ENCODE assay signal across 17 cellular contexts in the genomic region with DNA sequence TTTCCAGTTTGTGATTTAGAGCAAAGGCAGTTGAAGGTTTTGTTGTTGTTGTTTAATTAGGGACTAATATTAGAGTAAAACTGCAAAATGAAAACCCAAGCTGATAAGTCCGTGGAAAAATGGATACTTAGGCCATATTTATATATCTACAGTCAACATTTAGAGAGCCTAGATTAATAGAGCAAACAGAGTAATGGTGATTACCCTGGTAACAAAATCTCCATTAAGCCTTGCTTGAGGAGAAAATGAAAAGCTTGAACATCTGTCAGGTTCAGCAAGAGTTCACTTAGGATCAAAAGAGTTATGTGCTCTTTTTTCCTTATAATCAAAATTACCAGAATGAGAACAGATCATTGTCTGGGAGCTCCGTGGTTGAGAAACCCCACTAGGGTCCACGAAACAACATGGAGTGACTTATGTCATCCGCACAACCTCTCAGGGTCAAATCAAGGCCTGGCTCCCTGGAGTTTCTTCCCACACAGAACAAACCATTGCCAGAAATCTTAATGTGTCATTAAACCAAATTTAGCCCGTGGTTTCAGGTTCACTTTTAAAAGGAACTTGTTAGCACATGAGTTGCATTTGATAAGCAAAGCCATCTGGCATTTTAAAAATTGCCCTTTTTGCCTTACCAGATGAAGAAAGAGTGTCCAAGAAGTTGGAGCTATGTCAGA.
"Had no signal": no experiment of that assay in that cellular context is flagged by ENCODE, and none has a peak within 500 bp of the region (broad histone marks: within the 10 kb centered on the region; RNA-seq: fewer than 3 reads in every experiment).

No MANE protein-coding gene starts in this region.

- ATAC-seq: activated CD8-positive, alpha-beta T cell treated with anti-CD3 and anti-CD28 coated beads for 36 hours; activated T-cell treated with anti-CD3 and anti-CD28 coated beads, Interleukin-2, amount 50 U/mL, for 72 hours; foreskin keratinocyte; left lung; stimulated activated naive CD8-positive, alpha-beta T cell treated with anti-CD3 and anti-CD28 coated beads, Interleukin-15, amount 100 ng/mL, for 72 hours had no signal

- DNase-seq: activated CD8-positive, alpha-beta memory T cell treated with anti-CD3 and anti-CD28 coated beads, Interleukin-2, amount 50 U/mL, for 4 hours; activated CD8-positive, alpha-beta T cell treated with anti-CD3 and anti-CD28 coated beads for 36 hours; activated naive CD4-positive, alpha-beta T cell treated with Interleukin-2 at 50 U/mL for 16 hours; activated T-cell treated with anti-CD3 and anti-CD28 coated beads, Interleukin-2, amount 50 U/mL, for 72 hours; caudate nucleus; colonic mucosa; effector CD4-positive, alpha-beta T cell; foreskin keratinocyte; head of caudate nucleus; islet precursor cell; left lung; mesendoderm; retina; stimulated activated CD4-positive, alpha-beta T cell treated with anti-CD3 and anti-CD28 coated beads, Interleukin-4, amount 100 ng/mL, for 4 hours; stimulated activated naive CD8-positive, alpha-beta T cell treated with anti-CD3 and anti-CD28 coated beads, Interleukin-15, amount 100 ng/mL, for 72 hours; T-helper 9 cell; testis had no signal
